In genomic region chr2:188303363-188304031, GRCh38 we compare ENCODE assay signal across 1 cellular context.
TF ChIP-seq lines count a peak whose summit lies in the region.

No MANE protein-coding gene starts in this region.

TF ChIP-seq in IMR-90, 13 proteins besides CTCF, POLR2A, EP300 and RAD21 (continued from another document):
- TF ChIP-seq ELK1 (IDR thresholded peaks at IDR 0.05; ENCODE audit: borderline replicate concordance, low read depth, low read length) (no peak), NFE2L2 (IDR thresholded peaks at IDR 0.05; ENCODE audit: low read depth, low read length) (no peak), MXI1 (IDR thresholded peaks at IDR 0.05; ENCODE audit: borderline replicate concordance, low read depth, low read length) (no peak)
TF ChIP-seq in IMR-90: peak in this region for 1.
